14 cellular contexts compared by ENCODE assay signal in the genomic region with DNA sequence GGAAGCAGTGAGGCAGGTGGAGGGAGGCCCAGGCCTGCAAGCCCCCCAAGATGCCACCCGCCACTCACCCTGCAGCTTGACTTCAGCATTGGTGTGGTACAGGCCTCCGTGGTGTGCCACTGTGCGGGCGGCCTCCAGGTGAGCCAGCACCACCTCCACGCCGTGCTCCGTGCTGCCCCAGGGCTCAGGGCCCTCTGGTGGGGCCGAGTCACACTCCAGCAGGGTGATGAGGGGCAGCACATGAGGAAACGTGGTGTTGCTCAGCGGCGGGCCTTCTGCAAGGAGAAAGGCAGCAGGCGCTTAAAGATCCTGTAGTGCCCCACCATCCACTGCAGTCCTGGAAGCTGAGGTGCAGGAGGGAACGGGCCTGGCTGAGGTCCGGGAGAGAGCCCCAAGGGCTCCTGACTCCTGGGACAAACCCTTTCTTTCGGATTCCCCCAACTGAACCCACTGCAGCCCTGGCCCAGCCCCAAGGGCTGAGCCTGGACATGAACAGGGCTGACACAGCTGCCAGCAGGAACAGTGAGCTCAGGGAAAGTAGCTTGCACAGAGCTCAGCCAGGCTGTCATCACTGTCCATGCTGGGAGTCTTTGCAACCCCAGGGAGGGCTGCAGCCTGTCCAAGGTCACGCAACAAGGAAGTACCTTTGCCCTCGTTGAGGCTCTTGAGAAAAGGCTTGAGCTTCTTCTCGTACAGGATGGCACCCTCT. TPM values are rescaled to one million over a fixed set of nuclear protein-coding genes. Genes with fewer than 3 reads are reported as not detected.
DNase-seq lines count a peak whose midpoint lies in the region; ATAC-seq, FAIRE-seq and TF ChIP-seq lines count a peak whose summit lies in the region.
"Had no signal": no experiment of that assay in that cellular context is flagged by ENCODE, and none has a peak within 500 bp of the region (broad histone marks: within the 10 kb centered on the region; RNA-seq: fewer than 3 reads in every experiment).

No MANE protein-coding gene starts in this region.

- no peaks in the 10 kb centered on the region for H3K27me3 ChIP-seq in skeletal muscle tissue (ENCODE audit: control insufficient read depth in 3 of 3, insufficient read depth in 3 of 3, low read length in 3 of 3)

- no peak for TF ChIP-seq CTCF in AG10803 (conservative IDR thresholded peaks at IDR 0.05; ENCODE audit: low read length)

- ATAC-seq in Right ventricle myocardium superior (ENCODE audit: poor library complexity): peak; percentile 16
- no peak for ATAC-seq in HG02884 (IDR thresholded peaks at IDR 0.05; ENCODE audit: unreplicated experiment)
- ATAC-seq: activated T-helper 17 cell treated with anti-CD3 and anti-CD28 coated beads, Interleukin-2, amount 50 U/mL, for 72 hours had no signal

- peak overlapping the region in 1 of 3 donors; percentile 62 for H3K9ac ChIP-seq in skeletal muscle tissue (ENCODE audit: low read depth in 1 of 3, low read length in 3 of 3)

- H3K4me3 ChIP-seq in AG10803 (ENCODE audit: low read length): no peak overlapping the region
- H3K4me3 ChIP-seq in skeletal muscle tissue (ENCODE audit: low read length in 3 of 3): no peak overlapping the region

- H3K9me3 ChIP-seq in skeletal muscle tissue (ENCODE audit: control insufficient read depth in 3 of 3, low read length in 3 of 3): no peaks in the 10 kb centered on the region

- no peak for FAIRE-seq in urothelium cell line (lab: Jason Lieb, UNC)
- FAIRE-seq: astrocyte had no signal

- H3K4me1 ChIP-seq in skeletal muscle tissue (ENCODE audit: control insufficient read depth in 3 of 3, insufficient read depth in 3 of 3, low read length in 3 of 3): peaks cover 12 to 18% (median 16%) of the 10 kb centered on the region in 3 donors

- intact Hi-C loops in Right ventricle myocardium superior (cut with DNase I): loop anchor here (5.0 kb wide), 2 partner anchors 43 to 128 kb away; no protein-coding TSS in a partner anchor

- DNase-seq in AG10803 (ENCODE audit: low read depth): peak; percentile 17
- peak; percentile 77 for DNase-seq in Right ventricle myocardium superior
- no peak for DNase-seq in DMS153 (lab: John Stamatoyannopoulos, UW)
- DNase-seq in urothelium cell line (ENCODE audit: low spot score): no peak
- no peak for DNase-seq in AG20443 (ENCODE audit: low spot score)
- DNase-seq: activated CD4-positive, alpha-beta memory T cell treated with anti-CD3 and anti-CD28 coated beads, Interleukin-2, amount 10 ng/mL, durations not matched to agents 7 days and 5 days; head of caudate nucleus; KG1; NCI-H1694 had no signal

- H3K27ac ChIP-seq in angular gyrus (ENCODE audit: low read depth, low read length): peak overlapping the region; percentile 30
- peak overlapping the region; percentile 76 for H3K27ac ChIP-seq in skeletal muscle tissue (ENCODE audit: low read depth, low read length)

- peaks cover 0 to 5% (median 3%) of the 10 kb centered on the region in 3 donors for H3K36me3 ChIP-seq in skeletal muscle tissue (ENCODE audit: control insufficient read depth in 3 of 3, insufficient read depth in 3 of 3, low read length in 3 of 3)

RNA-seq across cellular contexts. Expression of a gene that starts 4.7 kb away (rescaled TPM):
- total RNA-seq in Right ventricle myocardium superior (3.3 TPM), skeletal muscle tissue (2.6 TPM)

RNA-seq across cellular contexts. Expression of a gene that starts 23.9 kb away (rescaled TPM):
- total RNA-seq in Right ventricle myocardium superior (0.48 TPM), skeletal muscle tissue (not detected)
- total RNA-seq: astrocyte had no signal

RNA-seq across cellular contexts. Expression of a gene that starts 24.3 kb away (rescaled TPM):
- 13.3 TPM for total RNA-seq in Right ventricle myocardium superior
- total RNA-seq in skeletal muscle tissue: 8.4 TPM

RNA-seq across cellular contexts. Expression of a gene that starts 33.0 kb away (rescaled TPM):
- total RNA-seq in Right ventricle myocardium superior (not detected), skeletal muscle tissue (not detected)
- total RNA-seq: activated CD4-positive, alpha-beta memory T cell treated with anti-CD3 and anti-CD28 coated beads, Interleukin-2, amount 10 ng/mL, durations not matched to agents 7 days and 5 days had no signal

RNA-seq across cellular contexts. Expression of a gene that starts 38.7 kb away (rescaled TPM):
- total RNA-seq in Right ventricle myocardium superior: 18.2 TPM
- total RNA-seq in skeletal muscle tissue: 15.1 TPM

Comparison
In these comparisons a context has a peak if more than half of its experiments do, and no peak if none do; other contexts are left out.
1. DNase-seq: peak in AG10803 (single experiment) and Right ventricle myocardium superior (single experiment); none in DMS153 (single experiment), urothelium cell line (single experiment) and AG20443 (single experiment).